In the genomic region with DNA sequence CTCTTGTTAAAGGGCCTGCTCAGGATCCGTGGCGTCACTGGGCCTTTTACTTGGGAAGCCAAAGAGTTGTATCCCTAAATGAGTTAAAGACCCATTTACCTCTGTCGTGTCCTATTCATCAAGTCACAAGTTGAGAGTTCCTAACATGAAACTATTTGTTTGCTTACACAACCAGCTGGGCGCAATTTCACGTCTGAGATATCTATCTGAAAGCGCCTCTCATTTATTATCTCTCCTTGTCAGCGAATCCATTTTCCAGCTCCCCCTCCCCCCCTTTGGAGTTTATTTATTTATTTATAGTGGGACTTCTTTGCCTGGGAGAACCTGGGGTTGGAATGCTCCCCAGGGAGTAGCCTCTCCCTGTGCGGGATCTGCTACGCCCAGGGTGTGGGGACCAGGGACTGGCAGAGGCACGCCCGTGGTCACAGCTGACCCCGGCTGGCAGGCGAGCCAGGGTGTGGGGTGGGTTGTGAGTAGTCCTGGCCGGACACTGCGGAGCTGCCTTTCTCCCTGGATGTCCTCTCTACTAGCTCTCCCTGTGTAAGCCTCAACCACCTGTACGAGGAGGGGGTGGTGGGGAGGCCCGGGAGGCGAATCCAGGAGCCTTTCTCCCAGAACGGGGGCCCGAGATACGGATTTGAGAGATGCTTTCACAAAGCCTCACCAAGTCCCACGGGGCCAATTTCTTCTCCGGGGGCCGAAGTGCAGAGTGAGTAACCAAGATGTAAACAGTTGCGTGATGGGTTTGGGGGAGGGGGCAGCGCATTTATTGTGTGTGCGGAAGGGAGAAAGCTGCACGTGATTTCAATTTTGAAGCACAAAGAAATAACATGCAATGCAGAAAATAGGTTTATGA, we compare ENCODE assay signal across 21 cellular contexts. TPM values are rescaled to one million over a fixed set of nuclear protein-coding genes. Genes with fewer than 3 reads are reported as not detected.
DNase-seq lines count a peak whose midpoint lies in the region; ATAC-seq and TF ChIP-seq lines count a peak whose summit lies in the region.
"Had no signal": no experiment of that assay in that cellular context is flagged by ENCODE, and none has a peak within 500 bp of the region (broad histone marks: within the 10 kb centered on the region; RNA-seq: fewer than 3 reads in every experiment).

No MANE protein-coding gene starts in this region.

- H3K4me3 ChIP-seq in heart left ventricle (no peak overlapping the region), dorsolateral prefrontal cortex (peak overlapping the region in 29 of 59 donors; percentile 0 to 62 (median 33)), urinary bladder (ENCODE audit: low read depth, low read length) (peak overlapping the region; percentile 15)
- H3K4me3 ChIP-seq: sigmoid colon, tibial artery had no signal

- no peak for TF ChIP-seq POLR2A in heart left ventricle (IDR thresholded peaks at IDR 0.05)

- H3K27ac Mint-ChIP-seq in nephron: peak overlapping the region in 2 of 3 experiments; percentile 53 to 91
- H3K27ac Mint-ChIP-seq: CD4-positive, alpha-beta memory T cell had no signal

- H3K4me1 Mint-ChIP-seq in nephron: peaks cover 39% of the 10 kb centered on the region

- TF ChIP-seq CTCF in heart left ventricle (IDR thresholded peaks at IDR 0.05) (no peak), dorsolateral prefrontal cortex (IDR thresholded peaks at IDR 0.05 in 54 of 56, conservative IDR thresholded peaks at IDR 0.05 in 2 of 56; ENCODE audit: low read depth in 1 of 56, partially characterized antibody in 56 of 56) (no peak), nephron (IDR thresholded peaks at IDR 0.05; ENCODE audit: unreplicated experiment in 3 of 3) (no peak)

- peak; percentile 24 to 33 for ATAC-seq in left cardiac atrium
- no peak for ATAC-seq in heart left ventricle
- no peak for ATAC-seq in HG03521 (IDR thresholded peaks at IDR 0.05; ENCODE audit: unreplicated experiment)
- no peak for ATAC-seq in HG02981 (IDR thresholded peaks at IDR 0.05; ENCODE audit: unreplicated experiment)

- no peaks in the 10 kb centered on the region for H3K9me3 Mint-ChIP-seq in nephron

- H3K27ac ChIP-seq in heart left ventricle (no peak overlapping the region), dorsolateral prefrontal cortex (peak overlapping the region in 43 of 59 donors; percentile 2 to 95 (median 65)), urinary bladder (ENCODE audit: low read depth) (peak overlapping the region; percentile 75)
- H3K27ac ChIP-seq: tibial artery had no signal

- H3K27me3 Mint-ChIP-seq in nephron (ENCODE audit: low read depth): peaks cover 58% of the 10 kb centered on the region

- no peaks in the 10 kb centered on the region for H3K36me3 ChIP-seq in heart left ventricle
- H3K36me3 ChIP-seq in urinary bladder (ENCODE audit: insufficient read depth): no peaks in the 10 kb centered on the region
- H3K36me3 ChIP-seq: breast epithelium, tibial artery had no signal

- H3K27me3 ChIP-seq in heart left ventricle: peaks cover 61 to 100% (median 98%) of the 10 kb centered on the region in 9 donors
- peaks cover 0 to 18% (median 0%) of the 10 kb centered on the region in 45 donors for H3K27me3 ChIP-seq in dorsolateral prefrontal cortex

- 17 to 29% (median 27%) methylated on average over 27 to 28 of the region's 28 CpGs for WGBS in heart left ventricle, 4 donors
- 54% methylated on average over 28 of the region's 28 CpGs for WGBS in urinary bladder

- H3K4me1 ChIP-seq in heart left ventricle (peaks cover 0 to 11% (median 0%) of the 10 kb centered on the region in 12 donors), urinary bladder (ENCODE audit: insufficient read depth) (no peaks in the 10 kb centered on the region)
- H3K4me1 ChIP-seq: breast epithelium, sigmoid colon, tibial artery had no signal

- peaks cover 0 to 15% (median 0%) of the 10 kb centered on the region in 12 donors for H3K9me3 ChIP-seq in heart left ventricle
- H3K9me3 ChIP-seq: breast epithelium, sigmoid colon, tibial artery had no signal

- peaks cover 33% of the 10 kb centered on the region for H3K36me3 Mint-ChIP-seq in nephron (ENCODE audit: low read depth)
- H3K36me3 Mint-ChIP-seq: CD4-positive, alpha-beta memory T cell had no signal

- H3K4me3 Mint-ChIP-seq in nephron: peak overlapping the region in 1 of 3 experiments; percentile 50

- intact Hi-C loops in left cardiac atrium (cut with DNase I): no loop called here
- intact Hi-C loops in heart left ventricle (cut with DNase I): loop anchor here in 1 of 10 donors (10.0 kb wide), 1 partner anchor 286 kb away; no protein-coding TSS in a partner anchor
- intact Hi-C loops in dorsolateral prefrontal cortex (cut with DNase I): loop anchor here in 1 of 2 donors (10.0 kb wide), 1 partner anchor 1096 kb away; no protein-coding TSS in a partner anchor

- DNase-seq in left cardiac atrium: no peak
- no peak for DNase-seq in heart left ventricle
- DNase-seq in dorsolateral prefrontal cortex: no peak
- DNase-seq in NCI-H2029 (lab: John Stamatoyannopoulos, UW): no peak
- DNase-seq: activated CD4-positive, alpha-beta T cell treated with anti-CD3 and anti-CD28 coated beads, Interleukin-2, amount 50 U/mL, for 1 hour; activated naive CD4-positive, alpha-beta T cell treated with anti-CD3 and anti-CD28 coated beads, Interleukin-2, amount 50 U/mL, for 16 hours; activated T-cell treated with anti-CD3 and anti-CD28 coated beads for 4 hours; CD4-positive, alpha-beta memory T cell; effector memory CD4-positive, alpha-beta T cell; mammary epithelial cell; MM.1S; NCI-H2107; sigmoid colon; stimulated activated CD4-positive, alpha-beta T cell treated with anti-CD3 and anti-CD28 coated beads, Interleukin-4, amount 100 ng/mL, for 24 hours; T1000; tibial artery had no signal

RNA-seq across cellular contexts. Expression of a gene that starts 15.3 kb away (rescaled TPM):
- total RNA-seq in left cardiac atrium (10 to 100 TPM; 17.9 to 41.8 TPM), heart left ventricle (10 to 100 TPM in 1 of 9 donors, 1 to 10 TPM in 1, under 1 TPM in 4, not detected in 3; 0.37 to 13.5 (median 0.68) TPM), dorsolateral prefrontal cortex (100 to 1,000 TPM in 56 of 120 experiments, 10 to 100 TPM in 64; 46.1 to 145 (median 98.5) TPM), urinary bladder (64.8 TPM)
- polyA plus RNA-seq in heart left ventricle (under 1 TPM; 0.46 to 0.65 TPM), urinary bladder (149 TPM)
- total RNA-seq: CD4-positive, alpha-beta memory T cell had no signal
- polyA plus RNA-seq: CD4-positive, alpha-beta memory T cell had no signal

RNA-seq across cellular contexts. Expression of a gene that starts 17.4 kb away (rescaled TPM):
- total RNA-seq in left cardiac atrium (10 to 100 TPM; 10.5 to 11.9 TPM), heart left ventricle (1 to 10 TPM in 2 of 9 donors, under 1 TPM in 4, not detected in 3; 0.17 to 4.5 (median 0.82) TPM), dorsolateral prefrontal cortex (100 to 1,000 TPM in 43 of 120 experiments, 10 to 100 TPM in 77; 42.2 to 125 (median 96.4) TPM), urinary bladder (61.4 TPM)
- polyA plus RNA-seq in heart left ventricle (under 1 TPM; 0.24 to 0.57 TPM), urinary bladder (25.9 TPM)
- total RNA-seq: CD4-positive, alpha-beta memory T cell had no signal
- polyA plus RNA-seq: CD4-positive, alpha-beta memory T cell had no signal

Comparison
In these comparisons a context has a peak if more than half of its experiments do, and no peak if none do; other contexts are left out.
1. ATAC-seq: peak in left cardiac atrium (2 of 2); none in heart left ventricle (0 of 4), HG03521 (single experiment) and HG02981 (single experiment).
2. H3K27ac ChIP-seq: peak in dorsolateral prefrontal cortex (43 of 59) and urinary bladder (single experiment); none in heart left ventricle (0 of 12).